ENCODE assay signal across 16 cellular contexts in genomic region chr3:64398431-64398830, GRCh38.
DNase-seq lines count a peak whose midpoint lies in the region; ATAC-seq and TF ChIP-seq lines count a peak whose summit lies in the region.
"Had no signal": no experiment of that assay in that cellular context is flagged by ENCODE, and none has a peak within 500 bp of the region (broad histone marks: within the 10 kb centered on the region; RNA-seq: fewer than 3 reads in every experiment).

No MANE protein-coding gene starts in this region.

- peak overlapping the region in 2 of 3 experiments; percentile 66 to 68 for H3K27ac Mint-ChIP-seq in nephron
- no peak overlapping the region for H3K27ac Mint-ChIP-seq in activated T-helper 17 cell treated with anti-CD3 and anti-CD28 coated beads, Interleukin-2, amount 50 U/mL, for 72 hours
- H3K27ac Mint-ChIP-seq: IgD-negative memory B cell; memory B cell; T-helper 1 cell treated with Interleukin-12 subunit alpha and Interleukin-12 subunit beta and Interleukin-4 antibody, amounts not matched to agents 30 μg/mL and 1 μg/mL, for 36 hours had no signal

- H3K4me3 Mint-ChIP-seq in nephron, result no peak overlapping the region
- no peak overlapping the region for H3K4me3 Mint-ChIP-seq in activated T-helper 17 cell treated with anti-CD3 and anti-CD28 coated beads, Interleukin-2, amount 50 U/mL, for 72 hours
- H3K4me3 Mint-ChIP-seq: IgD-negative memory B cell; memory B cell; T-helper 1 cell treated with Interleukin-12 subunit alpha and Interleukin-12 subunit beta and Interleukin-4 antibody, amounts not matched to agents 30 μg/mL and 1 μg/mL, for 36 hours had no signal

- DNase-seq in AG09309 (ENCODE audit: low read depth) (peak; percentile 84), LHCN-M2 (ENCODE audit: low read depth) (peak; percentile 21), esophagus muscularis mucosa (ENCODE audit: extremely low spot score) (no peak), tibial nerve (ENCODE audit: low spot score in 2 of 2) (no peak), C1 segment of cervical spinal cord (lab: John Stamatoyannopoulos, UW) (no peak), psoas muscle (no peak)
- DNase-seq: activated CD8-positive, alpha-beta memory T cell treated with anti-CD3 and anti-CD28 coated beads, Interleukin-2, amount 50 U/mL, for 48 hours; activated naive CD4-positive, alpha-beta T cell treated with anti-CD3 and anti-CD28 coated beads, Interleukin-2, amount 50 U/mL, for 16 hours; effector CD4-positive, alpha-beta T cell; H7; right cardiac atrium had no signal

- H3K27me3 Mint-ChIP-seq in nephron (ENCODE audit: low read depth), result no peaks in the 10 kb centered on the region
- H3K27me3 Mint-ChIP-seq in activated T-helper 17 cell treated with anti-CD3 and anti-CD28 coated beads, Interleukin-2, amount 50 U/mL, for 72 hours, result no peaks in the 10 kb centered on the region
- H3K27me3 Mint-ChIP-seq: IgD-negative memory B cell, memory B cell had no signal

- H3K4me3 ChIP-seq in AG09309 (ENCODE audit: control insufficient read depth, low read depth, low read length) (no peak overlapping the region), esophagus muscularis mucosa (no peak overlapping the region), tibial nerve (no peak overlapping the region), psoas muscle (no peak overlapping the region)

- H3K36me3 ChIP-seq in esophagus muscularis mucosa (no peaks in the 10 kb centered on the region), tibial nerve (no peaks in the 10 kb centered on the region), psoas muscle (ENCODE audit: insufficient read depth in 1 of 2, low read depth in 1 of 2) (no peaks in the 10 kb centered on the region)

- H3K36me3 Mint-ChIP-seq in nephron (ENCODE audit: low read depth), result no peaks in the 10 kb centered on the region
- no peaks in the 10 kb centered on the region for H3K36me3 Mint-ChIP-seq in activated T-helper 17 cell treated with anti-CD3 and anti-CD28 coated beads, Interleukin-2, amount 50 U/mL, for 72 hours (ENCODE audit: low read depth)
- H3K36me3 Mint-ChIP-seq: IgD-negative memory B cell, memory B cell had no signal

- TF ChIP-seq POLR2A in esophagus muscularis mucosa (IDR thresholded peaks at IDR 0.05; ENCODE audit: low read depth) (no peak), tibial nerve (IDR thresholded peaks at IDR 0.05) (no peak)

- TF ChIP-seq EP300 in esophagus muscularis mucosa (IDR thresholded peaks at IDR 0.05) (no peak), tibial nerve (IDR thresholded peaks at IDR 0.05) (no peak)

- 50% methylated on average over 4 of the region's 4 CpGs for WGBS in esophagus muscularis mucosa
- 73 to 81% methylated on average over 4 of the region's 4 CpGs for WGBS in tibial nerve, 2 donors
- WGBS in psoas muscle, 3 donors, result 30 to 45% (median 39%) methylated on average over 4 of the region's 4 CpGs

- intact Hi-C loops in esophagus muscularis mucosa (cut with DNase I), result loop anchor here (2.0 to 10.0 kb wide), 5 partner anchors 46 to 368 kb away; no protein-coding TSS in a partner anchor
- intact Hi-C loops in psoas muscle (cut with DNase I), result loop anchor here in 1 of 2 donors (2.0 kb wide), 1 partner anchor 368 kb away; no protein-coding TSS in a partner anchor

- no peaks in the 10 kb centered on the region for H3K9me3 ChIP-seq in esophagus muscularis mucosa
- H3K9me3 ChIP-seq in tibial nerve, result no peaks in the 10 kb centered on the region
- no peaks in the 10 kb centered on the region for H3K9me3 ChIP-seq in psoas muscle

- TF ChIP-seq CTCF in AG09309 (IDR thresholded peaks at IDR 0.05; ENCODE audit: control insufficient read depth, insufficient read depth, low read depth, low read length, missing control alignments) (no peak), esophagus muscularis mucosa (IDR thresholded peaks at IDR 0.05) (no peak), nephron (IDR thresholded peaks at IDR 0.05; ENCODE audit: unreplicated experiment in 3 of 3) (no peak), tibial nerve (IDR thresholded peaks at IDR 0.05) (no peak), psoas muscle (IDR thresholded peaks at IDR 0.05) (no peak)

- H3K27me3 ChIP-seq in esophagus muscularis mucosa (no peaks in the 10 kb centered on the region), tibial nerve (no peaks in the 10 kb centered on the region), psoas muscle (ENCODE audit: insufficient read depth in 3 of 3, low read length in 2 of 3) (no peaks in the 10 kb centered on the region)

- H3K4me1 ChIP-seq in esophagus muscularis mucosa (peaks cover 3 to 26% (median 22%) of the 10 kb centered on the region in 4 donors), tibial nerve (peaks cover 0 to 6% (median 0%) of the 10 kb centered on the region in 4 donors), psoas muscle (no peaks in the 10 kb centered on the region)

- no peak for ATAC-seq in activated T-helper 17 cell treated with anti-CD3 and anti-CD28 coated beads, Interleukin-2, amount 50 U/mL, for 72 hours (replicated peaks)
- ATAC-seq in psoas muscle, result no peak

- no peaks in the 10 kb centered on the region for H3K9me3 Mint-ChIP-seq in nephron
- no peaks in the 10 kb centered on the region for H3K9me3 Mint-ChIP-seq in activated T-helper 17 cell treated with anti-CD3 and anti-CD28 coated beads, Interleukin-2, amount 50 U/mL, for 72 hours
- H3K9me3 Mint-ChIP-seq: IgD-negative memory B cell; memory B cell; T-helper 1 cell treated with Interleukin-12 subunit alpha and Interleukin-12 subunit beta and Interleukin-4 antibody, amounts not matched to agents 30 μg/mL and 1 μg/mL, for 36 hours had no signal

- peaks cover 43% of the 10 kb centered on the region for H3K4me1 Mint-ChIP-seq in nephron
- H3K4me1 Mint-ChIP-seq in activated T-helper 17 cell treated with anti-CD3 and anti-CD28 coated beads, Interleukin-2, amount 50 U/mL, for 72 hours, result no peaks in the 10 kb centered on the region

- H3K27ac ChIP-seq in esophagus muscularis mucosa (replicated peaks in 1 of 4) (peak overlapping the region; percentile 62 to 76 (median 68)), tibial nerve (no peak overlapping the region), psoas muscle (no peak overlapping the region)

Comparison
In these comparisons a context has a peak if more than half of its experiments do, and no peak if none do; other contexts are left out.
1. DNase-seq: peak in AG09309 (single experiment) and LHCN-M2 (single experiment); none in esophagus muscularis mucosa (single experiment), tibial nerve (0 of 2), C1 segment of cervical spinal cord (0 of 14) and psoas muscle (0 of 2).
2. H3K27ac ChIP-seq: peak in esophagus muscularis mucosa (4 of 4); none in tibial nerve (0 of 4) and psoas muscle (single experiment).